Comparison of ENCODE assay signal across 8 cellular contexts in genomic region chr1:36650200-36651065, GRCh38.
A peak's percentile ranks its signal among the peaks of the same experiment; 100 is the strongest.
DNase-seq lines count a peak whose midpoint lies in the region; ATAC-seq and TF ChIP-seq lines count a peak whose summit lies in the region.

No MANE protein-coding gene starts in this region.

- H3K79me2 ChIP-seq in OCI-LY1 (ENCODE audit: insufficient read depth, low read length) (no peaks in the 10 kb centered on the region), neural progenitor cell (ENCODE audit: low read depth) (no peaks in the 10 kb centered on the region)

- no peaks in the 10 kb centered on the region for H3K36me3 ChIP-seq in OCI-LY1 (ENCODE audit: insufficient read depth, low read length)
- H3K36me3 ChIP-seq in neural progenitor cell: no peaks in the 10 kb centered on the region

- H3K4me2 ChIP-seq in OCI-LY1 (ENCODE audit: low read length) (no peak overlapping the region), neural progenitor cell (no peak overlapping the region)

- no peaks in the 10 kb centered on the region for H3K9me2 ChIP-seq in OCI-LY1 (ENCODE audit: low read depth, low read length)

- DNase-seq in C1 segment of cervical spinal cord (lab: John Stamatoyannopoulos, UW) (peak in 10 of 14 donors; percentile 1 to 38 (median 18)), HK-2 (ENCODE audit: unreplicated experiment) (peak; percentile 41), fibroblast of peridontal ligament (ENCODE audit: extremely low read depth) (peak; percentile 37), neural progenitor cell (ENCODE audit: low spot score) (peak; percentile 69), stromal cell of bone marrow (ENCODE audit: low read depth) (peak; percentile 16)
- DNase-seq in activated T-cell treated with anti-CD3 and anti-CD28 coated beads, Interleukin-2, amount 50 U/mL, for 4 hours: peak; percentile 51

- H4K20me1 ChIP-seq in OCI-LY1 (ENCODE audit: insufficient read depth, low read length) (no peaks in the 10 kb centered on the region), neural progenitor cell (ENCODE audit: low read depth) (no peaks in the 10 kb centered on the region)

- H3K36me3 Mint-ChIP-seq in activated T-cell treated with anti-CD3 and anti-CD28 coated beads, Interleukin-2, amount 50 U/mL, for 4 hours (ENCODE audit: insufficient read depth): no peaks in the 10 kb centered on the region
- H3K36me3 Mint-ChIP-seq in neural progenitor cell: no peaks in the 10 kb centered on the region

- no peak overlapping the region for H2AFZ ChIP-seq in OCI-LY1 (ENCODE audit: low read length)
- H2AFZ ChIP-seq in neural progenitor cell (replicated peaks): peak overlapping the region; percentile 46

- H3K4me3 ChIP-seq in OCI-LY1 (ENCODE audit: low read depth, low read length, poor library complexity, severe bottlenecking): no peak overlapping the region
- H3K4me3 ChIP-seq in neural progenitor cell: no peak overlapping the region

- peaks cover 48% of the 10 kb centered on the region for H3K27me3 Mint-ChIP-seq in activated T-cell treated with anti-CD3 and anti-CD28 coated beads, Interleukin-2, amount 50 U/mL, for 4 hours (ENCODE audit: low read depth)
- H3K27me3 Mint-ChIP-seq in neural progenitor cell (ENCODE audit: insufficient read depth, low read depth): peaks cover 16% of the 10 kb centered on the region

- no peaks in the 10 kb centered on the region for H3K9me3 Mint-ChIP-seq in activated T-cell treated with anti-CD3 and anti-CD28 coated beads, Interleukin-2, amount 50 U/mL, for 4 hours
- H3K9me3 Mint-ChIP-seq in neural progenitor cell: no peaks in the 10 kb centered on the region

- H3K27ac ChIP-seq in OCI-LY1 (ENCODE audit: low read depth, low read length, poor library complexity, severe bottlenecking): no peak overlapping the region
- no peak overlapping the region for H3K27ac ChIP-seq in neural progenitor cell

- no peaks in the 10 kb centered on the region for H3K4me1 ChIP-seq in OCI-LY1 (ENCODE audit: insufficient read depth, low read length, severe bottlenecking)
- H3K4me1 ChIP-seq in neural progenitor cell: peaks cover 19% of the 10 kb centered on the region

- H3K9ac ChIP-seq in OCI-LY1 (ENCODE audit: low read length): no peak overlapping the region
- no peak overlapping the region for H3K9ac ChIP-seq in neural progenitor cell

- H3K4me3 Mint-ChIP-seq in activated T-cell treated with anti-CD3 and anti-CD28 coated beads, Interleukin-2, amount 50 U/mL, for 4 hours: no peak overlapping the region
- H3K4me3 Mint-ChIP-seq in neural progenitor cell: no peak overlapping the region

- ATAC-seq in activated T-cell treated with anti-CD3 and anti-CD28 coated beads, Interleukin-2, amount 50 U/mL, for 4 hours: peak; percentile 56 to 69
- no peak for ATAC-seq in GM18907 (IDR thresholded peaks at IDR 0.05; ENCODE audit: unreplicated experiment)

- peak; percentile 88 for TF ChIP-seq CTCF in OCI-LY1 (IDR thresholded peaks at IDR 0.05; ENCODE audit: low read length)
- TF ChIP-seq CTCF in neural progenitor cell (IDR thresholded peaks at IDR 0.05): peak; percentile 88

- H3K4me1 Mint-ChIP-seq in activated T-cell treated with anti-CD3 and anti-CD28 coated beads, Interleukin-2, amount 50 U/mL, for 4 hours (ENCODE audit: low read depth): no peaks in the 10 kb centered on the region
- no peaks in the 10 kb centered on the region for H3K4me1 Mint-ChIP-seq in neural progenitor cell

- H3K27ac Mint-ChIP-seq in neural progenitor cell: no peak overlapping the region

- H3K9me3 ChIP-seq in OCI-LY1 (ENCODE audit: low read length) (no peaks in the 10 kb centered on the region), neural progenitor cell (ENCODE audit: low read depth) (no peaks in the 10 kb centered on the region)

- H3F3A ChIP-seq in OCI-LY1 (ENCODE audit: insufficient read depth, low read length) (no peaks in the 10 kb centered on the region), neural progenitor cell (ENCODE audit: low read depth) (no peaks in the 10 kb centered on the region)

- H3K27me3 ChIP-seq in OCI-LY1 (ENCODE audit: insufficient read depth, low read length) (0 out of 2 replicates have a peak, but pooled peaks cover 6% of the 10 kb centered on the region), neural progenitor cell (no peaks in the 10 kb centered on the region)

Comparison
In these comparisons a context has a peak if more than half of its experiments do, and no peak if none do; other contexts are left out.
1. DNase-seq: peak in every context shown above with its lines; median percentile 69 in neural progenitor cell; 51 in activated T-cell treated with anti-CD3 and anti-CD28 coated beads, Interleukin-2, amount 50 U/mL, for 4 hours; 41 in HK-2; 37 in fibroblast of peridontal ligament; 18 in C1 segment of cervical spinal cord; 16 in stromal cell of bone marrow.